Comparison of ENCODE assay signal across 8 cellular contexts in genomic region chr7:106111671-106112117, GRCh38. TPM values are rescaled to one million over a fixed set of nuclear protein-coding genes. Genes with fewer than 3 reads are reported as not detected.
DNase-seq lines count a peak whose midpoint lies in the region; ATAC-seq and TF ChIP-seq lines count a peak whose summit lies in the region.

No MANE protein-coding gene starts in this region.

- intact Hi-C loops in MCF 10A (cut with micrococcal nuclease), result loop anchor here (1.0 kb wide), 2 partner anchors 43 to 46 kb away; no protein-coding TSS in a partner anchor

- peaks cover 23% of the 10 kb centered on the region for H3K4me1 Mint-ChIP-seq in MCF 10A (ENCODE audit: insufficient read depth, unreplicated experiment)

- H3K27me3 Mint-ChIP-seq in MCF 10A (ENCODE audit: insufficient read depth, unreplicated experiment), result no peaks in the 10 kb centered on the region

- H3K9me3 Mint-ChIP-seq in MCF 10A (ENCODE audit: unreplicated experiment), result no peaks in the 10 kb centered on the region

- no peak for TF ChIP-seq CTCF in MCF 10A (IDR thresholded peaks at IDR 0.05; ENCODE audit: unreplicated experiment)

- peak; percentile 28 for ATAC-seq in GM19372 (IDR thresholded peaks at IDR 0.05; ENCODE audit: low read depth, unreplicated experiment)
- ATAC-seq in HG03432 (IDR thresholded peaks at IDR 0.05; ENCODE audit: unreplicated experiment), result peak; percentile 35

- peak overlapping the region; percentile 95 for H3K27ac Mint-ChIP-seq in MCF 10A (ENCODE audit: low read depth, unreplicated experiment)

- CTCF ChIA-PET in MCF 10A (lab: Yijun Ruan, JAX), result interaction anchor here (0.8 to 5.7 kb wide), 10 partner anchors 9 to 580 kb away, joined by 3 to 29 read pairs (median 4); no protein-coding TSS in a partner anchor

- peak overlapping the region; percentile 88 for H3K4me3 Mint-ChIP-seq in MCF 10A (ENCODE audit: unreplicated experiment)

- POLR2A ChIA-PET in MCF 10A (lab: Yijun Ruan, JAX), result interaction anchor here (0.7 to 7.3 kb wide), 25 partner anchors 9 to 1094 kb away, joined by 3 to 139 read pairs (median 5); partner anchors contain the start of gene NAMPT

- DNase-seq in COR-L47 (lab: John Stamatoyannopoulos, UW) (peak; percentile 54), RPMI7951 (ENCODE audit: low read depth) (peak; percentile 89), MCF 10A (ENCODE audit: unreplicated experiment) (peak; percentile 79), iris pigment epithelial cell (ENCODE audit: low read depth) (peak; percentile 76), SHP77 treated with DMSO at 0.1 percent for 48 hours (lab: John Stamatoyannopoulos, UW) (no peak)
- DNase-seq in stimulated activated CD4-positive, alpha-beta T cell treated with anti-CD3 and anti-CD28 coated beads, Interleukin-15, amount 100 ng/mL, for 48 hours (ENCODE audit: low read depth in 2 of 2), result peak; percentile 4 to 13

- no peaks in the 10 kb centered on the region for H3K36me3 Mint-ChIP-seq in MCF 10A (ENCODE audit: insufficient read depth, unreplicated experiment)

- no TSS peak for BruUV-seq in MCF 10A (replicated peaks; lab: Mats Ljungman, UMichigan)

RNA-seq across cellular contexts. Expression of gene SYPL1, which starts 0.4 kb away (rescaled TPM):
- 63.7 and 80.3 TPM in 2 replicates for total RNA-seq in RPMI7951 (2014; rRNA removed; shearing (Covaris generic))
- 77.6 and 92.1 TPM in 2 replicates for total RNA-seq in MCF 10A (2022)
